9 cellular contexts compared by ENCODE assay signal in genomic region chr16:48158296-48158695, GRCh38. TPM values are rescaled to one million over a fixed set of nuclear protein-coding genes. Genes with fewer than 3 reads are reported as not detected.
A peak's percentile ranks its signal among the peaks of the same experiment; 100 is the strongest.
DNase-seq lines count a peak whose midpoint lies in the region; ATAC-seq and TF ChIP-seq lines count a peak whose summit lies in the region.
"Had no signal": no experiment of that assay in that cellular context is flagged by ENCODE, and none has a peak within 500 bp of the region (broad histone marks: within the 10 kb centered on the region; RNA-seq: fewer than 3 reads in every experiment).

No MANE protein-coding gene starts in this region.

- CTCF ChIA-PET in Calu3 (lab: Charles Lee) = interaction anchor here (0.7 to 1.2 kb wide), 3 partner anchors 11 to 449 kb away, joined by 3 read pairs; no protein-coding TSS in a partner anchor
- CTCF ChIA-PET in MCF 10A (lab: Yijun Ruan, JAX) = interaction anchor here (0.6 to 5.6 kb wide), 13 partner anchors 8 to 1210 kb away, joined by 3 to 46 read pairs (median 6); partner anchors contain the start of gene NETO2

- DNase-seq in Calu3 (peak; percentile 49), M059J (ENCODE audit: low read depth) (peak; percentile 99), MCF 10A (ENCODE audit: unreplicated experiment) (peak; percentile 87), KG1 (lab: John Stamatoyannopoulos, UW) (no peak), inferior parietal cortex (ENCODE audit: extremely low spot score) (no peak), NCI-H526 (lab: John Stamatoyannopoulos, UW) (no peak)
- peak; percentile 67 to 79 for DNase-seq in stimulated activated naive CD8-positive, alpha-beta T cell treated with anti-CD3 and anti-CD28 coated beads, Interleukin-15, amount 100 ng/mL, for 72 hours

- H3K27ac Mint-ChIP-seq in Calu3 (ENCODE audit: unreplicated experiment) = peak overlapping the region; percentile 40
- H3K27ac Mint-ChIP-seq in MCF 10A (ENCODE audit: low read depth, unreplicated experiment) = no peak overlapping the region
- H3K27ac Mint-ChIP-seq in stimulated activated naive CD8-positive, alpha-beta T cell treated with anti-CD3 and anti-CD28 coated beads, Interleukin-15, amount 100 ng/mL, for 72 hours = peak overlapping the region in 1 of 2 donors; percentile 65

- H3K4me1 Mint-ChIP-seq in Calu3 (ENCODE audit: low read depth, unreplicated experiment) (peaks cover 20% of the 10 kb centered on the region), MCF 10A (ENCODE audit: insufficient read depth, unreplicated experiment) (peaks cover 10% of the 10 kb centered on the region)
- peaks cover 27% of the 10 kb centered on the region for H3K4me1 Mint-ChIP-seq in stimulated activated naive CD8-positive, alpha-beta T cell treated with anti-CD3 and anti-CD28 coated beads, Interleukin-15, amount 100 ng/mL, for 72 hours

- POLR2A ChIA-PET in MCF 10A (lab: Yijun Ruan, JAX) = interaction anchor here (0.6 to 1.1 kb wide), 2 partner anchors 86 to 1016 kb away, joined by 3 read pairs; partner anchors contain the start of gene LONP2

- H3K9me3 Mint-ChIP-seq in Calu3 (ENCODE audit: low read depth, unreplicated experiment) (no peaks in the 10 kb centered on the region), MCF 10A (ENCODE audit: unreplicated experiment) (no peaks in the 10 kb centered on the region)
- H3K9me3 Mint-ChIP-seq in stimulated activated naive CD8-positive, alpha-beta T cell treated with anti-CD3 and anti-CD28 coated beads, Interleukin-15, amount 100 ng/mL, for 72 hours = no peaks in the 10 kb centered on the region

- intact Hi-C loops in Calu3 (cut with micrococcal nuclease; ENCODE audit: unreplicated experiment) = loop anchor here (2.0 to 10.0 kb wide), 3 partner anchors 31 to 183 kb away; no protein-coding TSS in a partner anchor
- intact Hi-C loops in MCF 10A (cut with micrococcal nuclease) = loop anchor here (5.0 to 10.0 kb wide), 2 partner anchors 423 to 696 kb away; partner anchors contain the start of genes ITFG1 and PHKB

- TF ChIP-seq CTCF in Calu3 (IDR thresholded peaks at IDR 0.05; ENCODE audit: unreplicated experiment) = no peak
- no peak for TF ChIP-seq CTCF in MCF 10A (IDR thresholded peaks at IDR 0.05; ENCODE audit: unreplicated experiment)

- peaks cover 6% of the 10 kb centered on the region for H3K36me3 Mint-ChIP-seq in Calu3 (ENCODE audit: insufficient read depth, unreplicated experiment)
- no peaks in the 10 kb centered on the region for H3K36me3 Mint-ChIP-seq in MCF 10A (ENCODE audit: insufficient read depth, unreplicated experiment)

- H3K27me3 Mint-ChIP-seq in Calu3 (ENCODE audit: unreplicated experiment) = no peaks in the 10 kb centered on the region
- H3K27me3 Mint-ChIP-seq in MCF 10A (ENCODE audit: insufficient read depth, unreplicated experiment) = no peaks in the 10 kb centered on the region
- H3K27me3 Mint-ChIP-seq in stimulated activated naive CD8-positive, alpha-beta T cell treated with anti-CD3 and anti-CD28 coated beads, Interleukin-15, amount 100 ng/mL, for 72 hours = peaks cover 71% of the 10 kb centered on the region

- no TSS peak for BruUV-seq in Calu3 (replicated peaks; lab: Mats Ljungman, UMichigan)
- BruUV-seq in MCF 10A (replicated peaks; lab: Mats Ljungman, UMichigan) = no TSS peak

- H3K4me3 Mint-ChIP-seq in Calu3 (ENCODE audit: low read depth, unreplicated experiment) (no peak overlapping the region), MCF 10A (ENCODE audit: unreplicated experiment) (no peak overlapping the region)
- H3K4me3 Mint-ChIP-seq in stimulated activated naive CD8-positive, alpha-beta T cell treated with anti-CD3 and anti-CD28 coated beads, Interleukin-15, amount 100 ng/mL, for 72 hours = peak overlapping the region; percentile 24 to 58

- ATAC-seq in GM21619 (IDR thresholded peaks at IDR 0.05; ENCODE audit: unreplicated experiment) = peak; percentile 84
- peak; percentile 96 for ATAC-seq in stimulated activated naive CD8-positive, alpha-beta T cell treated with anti-CD3 and anti-CD28 coated beads, Interleukin-15, amount 100 ng/mL, for 72 hours

RNA-seq across cellular contexts. Expression of gene ABCC12, which starts 2.5 kb away (rescaled TPM):
- total RNA-seq in Calu3 (2022) (not detected in 2 replicates), MCF 10A (2022) (not detected in 2 replicates)
- total RNA-seq in M059J (2014; rRNA removed; shearing (Covaris generic)) = 0.02 TPM in 1 of 2 replicates, not detected in the other
- total RNA-seq: thoracic aorta had no signal

Comparison
In these comparisons a context has a peak if more than half of its experiments do, and no peak if none do; other contexts are left out.
1. DNase-seq: peak in Calu3 (single experiment), M059J (single experiment), MCF 10A (single experiment) and stimulated activated naive CD8-positive, alpha-beta T cell treated with anti-CD3 and anti-CD28 coated beads, Interleukin-15, amount 100 ng/mL, for 72 hours (2 of 2); none in KG1 (single experiment), inferior parietal cortex (single experiment) and NCI-H526 (0 of 2).
2. H3K4me3 Mint-ChIP-seq: peak in stimulated activated naive CD8-positive, alpha-beta T cell treated with anti-CD3 and anti-CD28 coated beads, Interleukin-15, amount 100 ng/mL, for 72 hours (2 of 2); none in Calu3 (single experiment) and MCF 10A (single experiment).